13 cellular contexts compared by ENCODE assay signal in the genomic region with DNA sequence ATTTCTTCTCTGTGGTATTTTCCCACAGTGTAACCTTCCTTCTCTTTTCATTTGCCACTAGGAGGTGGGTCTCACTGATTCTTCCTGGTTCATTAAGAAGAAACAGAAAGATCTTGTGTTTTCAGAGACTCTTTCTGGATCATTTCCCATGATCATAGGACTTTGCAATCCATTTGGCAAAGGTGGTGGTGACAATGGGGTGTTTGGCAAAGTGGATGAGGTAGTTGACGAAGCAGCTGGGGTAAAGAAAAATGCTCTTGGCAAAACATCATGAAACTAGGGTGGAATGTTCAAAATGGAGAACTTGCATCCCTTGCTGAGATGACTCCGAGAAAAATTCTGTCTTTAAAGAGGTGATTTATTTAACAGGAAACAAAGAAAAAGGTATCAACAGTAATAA. TPM values are rescaled to one million over a fixed set of nuclear protein-coding genes. Genes with fewer than 3 reads are reported as not detected.
DNase-seq lines count a peak whose midpoint lies in the region; TF ChIP-seq lines count a peak whose summit lies in the region.
"Had no signal": no experiment of that assay in that cellular context is flagged by ENCODE, and none has a peak within 500 bp of the region (broad histone marks: within the 10 kb centered on the region; RNA-seq: fewer than 3 reads in every experiment).

No MANE protein-coding gene starts in this region.

- TF ChIP-seq CTCF in epithelial cell of proximal tubule (conservative IDR thresholded peaks at IDR 0.05; ENCODE audit: low read depth, low read length) (peak; percentile 17), osteocyte (IDR thresholded peaks at IDR 0.05) (no peak)

- H3K4me3 Mint-ChIP-seq in IgD-negative memory B cell = no peak overlapping the region
- no peak overlapping the region for H3K4me3 Mint-ChIP-seq in osteocyte (ENCODE audit: unreplicated experiment)
- H3K4me3 Mint-ChIP-seq: immature natural killer cell had no signal

- DNase-seq in AG08395 (ENCODE audit: low spot score) (peak; percentile 77), epithelial cell of proximal tubule (ENCODE audit: low read depth) (peak; percentile 32), osteocyte (ENCODE audit: extremely low spot score, unreplicated experiment) (no peak), COLO829 (ENCODE audit: low spot score) (no peak), KG1 (lab: John Stamatoyannopoulos, UW) (no peak), ureter (ENCODE audit: low spot score) (no peak)
- no peak for DNase-seq in effector memory CD4-positive, alpha-beta T cell
- DNase-seq: dermis blood vessel endothelial cell, immature natural killer cell, NCI-H2171, SW 1271 had no signal

- no peak overlapping the region for H3K4me3 ChIP-seq in epithelial cell of proximal tubule (ENCODE audit: low read depth, low read length)
- H3K4me3 ChIP-seq in effector memory CD4-positive, alpha-beta T cell (ENCODE audit: insufficient read depth, low read depth, low read length, poor library complexity, severe bottlenecking) = no peak overlapping the region

- no peaks in the 10 kb centered on the region for H3K9me3 ChIP-seq in effector memory CD4-positive, alpha-beta T cell (ENCODE audit: control insufficient read depth, low read length)

- H3K9me3 Mint-ChIP-seq in IgD-negative memory B cell (no peaks in the 10 kb centered on the region), osteocyte (ENCODE audit: unreplicated experiment) (no peaks in the 10 kb centered on the region)
- H3K9me3 Mint-ChIP-seq: immature natural killer cell had no signal

- H3K36me3 Mint-ChIP-seq in IgD-negative memory B cell = peaks cover 3% of the 10 kb centered on the region
- H3K36me3 Mint-ChIP-seq in osteocyte (ENCODE audit: unreplicated experiment) = peaks cover 2% of the 10 kb centered on the region

- H3K27me3 Mint-ChIP-seq in IgD-negative memory B cell (no peaks in the 10 kb centered on the region), osteocyte (ENCODE audit: unreplicated experiment) (no peaks in the 10 kb centered on the region)

- H3K4me1 ChIP-seq in effector memory CD4-positive, alpha-beta T cell (ENCODE audit: control insufficient read depth, insufficient read depth, low read length, poor library complexity, severe bottlenecking) = no peaks in the 10 kb centered on the region

- peaks cover 9 to 10% (median 9%) of the 10 kb centered on the region in 3 donors for H3K4me1 Mint-ChIP-seq in IgD-negative memory B cell
- peaks cover 59% of the 10 kb centered on the region for H3K4me1 Mint-ChIP-seq in osteocyte (ENCODE audit: unreplicated experiment)

- H3K27ac Mint-ChIP-seq in IgD-negative memory B cell = peak overlapping the region in 2 of 3 donors; percentile 9 to 17
- peak overlapping the region; percentile 43 for H3K27ac Mint-ChIP-seq in osteocyte (ENCODE audit: unreplicated experiment)
- H3K27ac Mint-ChIP-seq: immature natural killer cell had no signal

- H3K27ac ChIP-seq in effector memory CD4-positive, alpha-beta T cell (ENCODE audit: insufficient read depth, low read length, poor library complexity, severe bottlenecking) = no peak overlapping the region
- H3K27ac ChIP-seq: HL-60 had no signal

- peaks cover 7% of the 10 kb centered on the region for H3K36me3 ChIP-seq in effector memory CD4-positive, alpha-beta T cell (ENCODE audit: control insufficient read depth, insufficient read depth, low read length)

- no peaks in the 10 kb centered on the region for H3K27me3 ChIP-seq in effector memory CD4-positive, alpha-beta T cell (replicated peaks; ENCODE audit: control insufficient read depth, insufficient read depth, low read length, poor library complexity, severe bottlenecking)

RNA-seq across cellular contexts. Expression of gene TRAF3IP2, which starts 50.6 kb away (rescaled TPM):
- polyA plus RNA-seq in IgD-negative memory B cell = 26.1 TPM
- total RNA-seq in epithelial cell of proximal tubule (31.3 and 37.8 TPM in 2 replicates), osteocyte (10.5 and 12.8 TPM in 2 replicates), ureter (45.3 TPM)

Comparison
In these comparisons a context has a peak if more than half of its experiments do, and no peak if none do; other contexts are left out.
1. DNase-seq: peak in AG08395 (single experiment) and epithelial cell of proximal tubule (single experiment); none in osteocyte (single experiment), COLO829 (single experiment), effector memory CD4-positive, alpha-beta T cell (0 of 3), KG1 (single experiment) and ureter (single experiment).